ENCODE assay signal across 18 cellular contexts in genomic region chr2:198660491-198660890, GRCh38.
A peak's percentile ranks its signal among the peaks of the same experiment; 100 is the strongest.
DNase-seq lines count a peak whose midpoint lies in the region; ATAC-seq, FAIRE-seq and TF ChIP-seq lines count a peak whose summit lies in the region.
"Had no signal": no experiment of that assay in that cellular context is flagged by ENCODE, and none has a peak within 500 bp of the region (broad histone marks: within the 10 kb centered on the region; RNA-seq: fewer than 3 reads in every experiment).

No MANE protein-coding gene starts in this region.

- H3K4me3 ChIP-seq in AG10803 (ENCODE audit: low read length) = no peak overlapping the region
- no peak overlapping the region for H3K4me3 ChIP-seq in astrocyte (ENCODE audit: insufficient read depth, low read depth, low read length)
- H3K4me3 ChIP-seq in trophoblast cell (ENCODE audit: low read depth, low read length) = no peak overlapping the region

- no peaks in the 10 kb centered on the region for H3K79me1 ChIP-seq in trophoblast cell (ENCODE audit: low read length)

- WGBS in trophoblast cell (ENCODE audit: extremely low coverage, insufficient coverage, insufficient read length) = no CpG with 5 or more reads among the region's 3 CpGs

- H2AFZ ChIP-seq in astrocyte (ENCODE audit: low read depth, low read length) = no peak overlapping the region
- no peak overlapping the region for H2AFZ ChIP-seq in trophoblast cell (ENCODE audit: insufficient read depth, low read length, poor library complexity)

- H2BK12ac ChIP-seq in trophoblast cell (ENCODE audit: low read length) = no peak overlapping the region

- H3K79me2 ChIP-seq in astrocyte (ENCODE audit: insufficient read depth, low read length) = no peaks in the 10 kb centered on the region
- H3K79me2 ChIP-seq in trophoblast cell (ENCODE audit: control insufficient read depth, insufficient read depth, low read length, poor library complexity) = no peaks in the 10 kb centered on the region

- H2BK120ac ChIP-seq in trophoblast cell (ENCODE audit: insufficient read depth, low read length, poor library complexity) = no peak overlapping the region

- H4K12ac ChIP-seq in trophoblast cell (ENCODE audit: low read depth, low read length) = no peak overlapping the region

- H3K14ac ChIP-seq in trophoblast cell (ENCODE audit: low read length) = no peak overlapping the region

- no peak overlapping the region for H2AK5ac ChIP-seq in trophoblast cell (ENCODE audit: low read length)

- H3K36me3 ChIP-seq in astrocyte (ENCODE audit: insufficient read depth, low read length) (no peaks in the 10 kb centered on the region), trophoblast cell (ENCODE audit: control insufficient read depth in 1 of 2, insufficient read depth in 2 of 2, low read length in 2 of 2) (no peaks in the 10 kb centered on the region)

- H3K4me1 ChIP-seq in astrocyte (ENCODE audit: insufficient read depth, low read length) (no peaks in the 10 kb centered on the region), trophoblast cell (ENCODE audit: control insufficient read depth in 1 of 2, insufficient read depth in 2 of 2, low read length in 2 of 2) (no peaks in the 10 kb centered on the region)

- no peak for ATAC-seq in GM21423 (IDR thresholded peaks at IDR 0.05; ENCODE audit: unreplicated experiment)
- ATAC-seq: CD8-positive, alpha-beta T cell had no signal

- H4K91ac ChIP-seq in trophoblast cell (ENCODE audit: low read depth, low read length) = no peak overlapping the region

- no peaks in the 10 kb centered on the region for H3K27me3 Mint-ChIP-seq in astrocyte (ENCODE audit: low read depth, unreplicated experiment)

- no peak for FAIRE-seq in astrocyte (lab: Jason Lieb, UNC)
- FAIRE-seq: D721Med had no signal

- no peaks in the 10 kb centered on the region for H3K27me3 ChIP-seq in astrocyte (ENCODE audit: insufficient read depth, low read length)
- no peaks in the 10 kb centered on the region for H3K27me3 ChIP-seq in trophoblast cell (ENCODE audit: insufficient read depth, low read length)

- H3K27ac ChIP-seq in astrocyte (ENCODE audit: low read depth, low read length) = no peak overlapping the region
- no peak overlapping the region for H3K27ac ChIP-seq in trophoblast cell (ENCODE audit: low read depth, low read length)
- H3K27ac ChIP-seq: KMS-11 had no signal

- no peak overlapping the region for H3K27ac Mint-ChIP-seq in astrocyte (ENCODE audit: unreplicated experiment)
- H3K27ac Mint-ChIP-seq: CD14-positive monocyte; CD8-positive, alpha-beta T cell; H9 had no signal

- H3K9ac ChIP-seq in astrocyte (ENCODE audit: low read length) = no peak overlapping the region
- H3K9ac ChIP-seq in trophoblast cell (ENCODE audit: low read length) = no peak overlapping the region
- H3K9ac ChIP-seq: KMS-11 had no signal

- H3K4me1 Mint-ChIP-seq in astrocyte (ENCODE audit: low read depth, unreplicated experiment) = no peaks in the 10 kb centered on the region
- H3K4me1 Mint-ChIP-seq: CD14-positive monocyte, H9 had no signal

- H2BK5ac ChIP-seq in trophoblast cell (ENCODE audit: low read depth, low read length, poor library complexity) = no peak overlapping the region

- H4K20me1 ChIP-seq in astrocyte (ENCODE audit: insufficient read depth, low read length) = no peaks in the 10 kb centered on the region

- H3K4ac ChIP-seq in trophoblast cell (ENCODE audit: low read depth, low read length) = no peak overlapping the region

- H3K4me2 ChIP-seq in astrocyte (ENCODE audit: low read length) (no peak overlapping the region), trophoblast cell (ENCODE audit: low read length) (no peak overlapping the region)
- H3K4me2 ChIP-seq: KMS-11 had no signal

- no peak overlapping the region for H3K23ac ChIP-seq in trophoblast cell (ENCODE audit: low read length)

- no peaks in the 10 kb centered on the region for H3K36me3 Mint-ChIP-seq in astrocyte (ENCODE audit: low read depth, unreplicated experiment)
- H3K36me3 Mint-ChIP-seq: CD14-positive monocyte; CD8-positive, alpha-beta T cell had no signal

- DNase-seq in AG10803 (ENCODE audit: low read depth) (peak; percentile 34), HS-5 (ENCODE audit: low read depth) (peak; percentile 48), astrocyte (ENCODE audit: low read depth) (peak; percentile 6), stromal cell of bone marrow (ENCODE audit: low read depth) (peak; percentile 43), trophoblast cell (no peak)
- DNase-seq in effector CD4-positive, alpha-beta T cell = no peak
- DNase-seq: ACHN; CD8-positive, alpha-beta T cell; COR-L47; DMS153; DMS79 treated with DMSO at 0.1 percent for 48 hours; GF-D8; GOT3; H9 had no signal

- no peak overlapping the region for H3K4me3 Mint-ChIP-seq in astrocyte (ENCODE audit: unreplicated experiment)
- H3K4me3 Mint-ChIP-seq: CD14-positive monocyte; CD8-positive, alpha-beta T cell; H9 had no signal

- no peak overlapping the region for H4K8ac ChIP-seq in trophoblast cell (ENCODE audit: low read depth, low read length)

- H3K18ac ChIP-seq in trophoblast cell (ENCODE audit: low read length) = no peak overlapping the region

- no peaks in the 10 kb centered on the region for H3K9me3 Mint-ChIP-seq in astrocyte (ENCODE audit: unreplicated experiment)
- H3K9me3 Mint-ChIP-seq: CD14-positive monocyte; CD8-positive, alpha-beta T cell; H9 had no signal

- TF ChIP-seq CTCF in AG10803 (conservative IDR thresholded peaks at IDR 0.05; ENCODE audit: low read length) = no peak
- no peak for TF ChIP-seq CTCF in astrocyte (IDR thresholded peaks at IDR 0.05; ENCODE audit: insufficient read depth, low read depth, low read length)

- H3K9me3 ChIP-seq in astrocyte (ENCODE audit: insufficient read depth, low read depth, low read length) = no peaks in the 10 kb centered on the region
- H3K9me3 ChIP-seq in trophoblast cell (ENCODE audit: insufficient read depth, low read depth, low read length) = no peaks in the 10 kb centered on the region

Comparison
In these comparisons a context has a peak if more than half of its experiments do, and no peak if none do; other contexts are left out.
1. DNase-seq: peak in AG10803 (single experiment), HS-5 (single experiment), astrocyte (single experiment) and stromal cell of bone marrow (single experiment); none in effector CD4-positive, alpha-beta T cell (single experiment) and trophoblast cell (0 of 2).